Comparison of ENCODE assay signal across 8 cellular contexts in genomic region chr7:83459101-83459929, GRCh38.
DNase-seq lines count a peak whose midpoint lies in the region; FAIRE-seq and TF ChIP-seq lines count a peak whose summit lies in the region.
"Not testable (repeated sequence)": the region's sequence is repeated elsewhere in the genome, so short reads cannot be mapped to it uniquely, and the experiment has no call there.

No MANE protein-coding gene starts in this region.

- H3K27me3 ChIP-seq in HAP-1 (ENCODE audit: low read depth); HUES64 (ENCODE audit: insufficient read depth, low read length); astrocyte (ENCODE audit: insufficient read depth, low read length); iPS DF 6.9 (ENCODE audit: control insufficient read depth, insufficient read depth, low read length); iPS-18a (ENCODE audit: control insufficient read depth, insufficient read depth, low read length); mesendoderm (ENCODE audit: insufficient read depth, low read length, poor library complexity); osteoblast (ENCODE audit: insufficient read depth, low read length): not testable (repeated sequence)

- H3K9ac ChIP-seq in HUES64 (ENCODE audit: low read depth, low read length) (peak overlapping the region; percentile 35), iPS-18a (ENCODE audit: low read length) (peak overlapping the region; percentile 87)
- not testable (repeated sequence) for H3K9ac ChIP-seq in astrocyte (ENCODE audit: low read length); mesendoderm (ENCODE audit: low read length)

- DNase-seq in HAP-1 (ENCODE audit: low spot score in 2 of 2): peak in 1 of 2 experiments; percentile 96
- DNase-seq in astrocyte (ENCODE audit: low read depth); endothelial cell (ENCODE audit: low spot score); iPS DF 6.9 (ENCODE audit: low read depth, low spot score): not testable (repeated sequence)
- peak; percentile 21 for DNase-seq in mesendoderm
- peak; percentile 46 for DNase-seq in osteoblast (ENCODE audit: insufficient read length, low spot score, missing footprints)

- H3K4me2 ChIP-seq in astrocyte (ENCODE audit: low read length); mesendoderm (ENCODE audit: low read length); osteoblast (ENCODE audit: insufficient read depth, low read length): not testable (repeated sequence)

- not testable (repeated sequence) for FAIRE-seq in astrocyte (lab: Jason Lieb, UNC)

- H3K4me1 ChIP-seq in HAP-1: peaks cover 43% of the 10 kb centered on the region
- H3K4me1 ChIP-seq in HUES64 (ENCODE audit: insufficient read depth, low read length): peaks cover 43% of the 10 kb centered on the region
- not testable (repeated sequence) for H3K4me1 ChIP-seq in astrocyte (ENCODE audit: insufficient read depth, low read length); iPS DF 6.9 (ENCODE audit: control insufficient read depth, insufficient read depth, low read length); mesendoderm (ENCODE audit: control insufficient read depth, low read depth, low read length); osteoblast (ENCODE audit: insufficient read depth, low read length)
- peaks cover 26% of the 10 kb centered on the region for H3K4me1 ChIP-seq in iPS-18a (ENCODE audit: control insufficient read depth, low read depth, low read length)

- H3K4me3 Mint-ChIP-seq in astrocyte (ENCODE audit: unreplicated experiment): peak overlapping the region; percentile 73
- peak overlapping the region; percentile 88 for H3K4me3 Mint-ChIP-seq in endothelial cell (ENCODE audit: unreplicated experiment)

- not testable (repeated sequence) for H4K20me1 ChIP-seq in astrocyte (ENCODE audit: insufficient read depth, low read length); osteoblast (ENCODE audit: insufficient read depth, low read length)

- H3K4me3 ChIP-seq in HAP-1: peak overlapping the region; percentile 52
- peak overlapping the region; percentile 87 for H3K4me3 ChIP-seq in HUES64 (ENCODE audit: low read length)
- not testable (repeated sequence) for H3K4me3 ChIP-seq in astrocyte (ENCODE audit: insufficient read depth, low read depth, low read length); mesendoderm (ENCODE audit: low read length); osteoblast (ENCODE audit: insufficient read depth, low read length)
- peak overlapping the region; percentile 71; the same call in 1 of the 2 replicates for H3K4me3 ChIP-seq in iPS DF 6.9 (ENCODE audit: low read length)
- H3K4me3 ChIP-seq in iPS-18a (ENCODE audit: low read length): peak overlapping the region; percentile 78

- not testable (repeated sequence) for H3K4ac ChIP-seq in mesendoderm (ENCODE audit: low read depth, low read length)

- H3K36me3 Mint-ChIP-seq in astrocyte (ENCODE audit: low read depth, unreplicated experiment); endothelial cell (ENCODE audit: low read depth, unreplicated experiment): not testable (repeated sequence)

- H3K27ac ChIP-seq in HUES64 (ENCODE audit: low read depth, low read length) (peak overlapping the region; percentile 96), iPS-18a (ENCODE audit: low read length) (peak overlapping the region; percentile 89)
- not testable (repeated sequence) for H3K27ac ChIP-seq in astrocyte (ENCODE audit: low read depth, low read length); iPS DF 6.9 (ENCODE audit: low read length); mesendoderm (ENCODE audit: low read depth, low read length); osteoblast (ENCODE audit: low read depth, low read length)

- H3K23ac ChIP-seq in mesendoderm (ENCODE audit: low read length): not testable (repeated sequence)

- not testable (repeated sequence) for H2BK15ac ChIP-seq in mesendoderm (replicated peaks; ENCODE audit: low read depth)

- in situ Hi-C loops in HAP-1 (cut with MboI; ENCODE audit: low sequenced_read_pairs): not testable (repeated sequence)

- 0% methylated on average over 1 of the region's 6 CpGs for WGBS in HUES64
- no CpG with 5 or more reads among the region's 6 CpGs for WGBS in iPS DF 6.9 (ENCODE audit: insufficient coverage, insufficient read length)
- no CpG with 5 or more reads among the region's 6 CpGs for WGBS in mesendoderm (ENCODE audit: extremely low coverage, insufficient coverage, low lambda C conversion rate)

- not testable (repeated sequence) for H2AFZ ChIP-seq in astrocyte (ENCODE audit: low read depth, low read length); osteoblast (ENCODE audit: low read length)

- not testable (repeated sequence) for H3K9me3 ChIP-seq in HAP-1; HUES64 (ENCODE audit: insufficient read depth, low read depth, low read length); astrocyte (ENCODE audit: insufficient read depth, low read depth, low read length); iPS DF 6.9 (ENCODE audit: control insufficient read depth, insufficient read depth, low read length); iPS-18a (ENCODE audit: control insufficient read depth, low read depth, low read length); osteoblast (ENCODE audit: low read depth, low read length)

- H3K27ac Mint-ChIP-seq in astrocyte (ENCODE audit: unreplicated experiment): peak overlapping the region; percentile 85
- not testable (repeated sequence) for H3K27ac Mint-ChIP-seq in endothelial cell (ENCODE audit: unreplicated experiment)

- not testable (repeated sequence) for H4K8ac ChIP-seq in mesendoderm (ENCODE audit: low read depth, low read length)

- not testable (repeated sequence) for H3K79me1 ChIP-seq in mesendoderm (ENCODE audit: low read length)

- peaks cover 24% of the 10 kb centered on the region for H3K4me1 Mint-ChIP-seq in astrocyte (ENCODE audit: low read depth, unreplicated experiment)
- H3K4me1 Mint-ChIP-seq in endothelial cell (ENCODE audit: unreplicated experiment): peaks cover 23% of the 10 kb centered on the region

- not testable (repeated sequence) for H3K9me3 Mint-ChIP-seq in astrocyte (ENCODE audit: unreplicated experiment); endothelial cell (ENCODE audit: unreplicated experiment)

- H3K56ac ChIP-seq in mesendoderm (ENCODE audit: low read length): not testable (repeated sequence)

- not testable (repeated sequence) for H2AK5ac ChIP-seq in mesendoderm (ENCODE audit: low read length)

- not testable (repeated sequence) for H2BK5ac ChIP-seq in mesendoderm (ENCODE audit: low read length)

- H3K18ac ChIP-seq in mesendoderm (ENCODE audit: low read length): not testable (repeated sequence)

- not testable (repeated sequence) for H4K5ac ChIP-seq in mesendoderm (ENCODE audit: low read length)

- not testable (repeated sequence) for TF ChIP-seq CTCF in astrocyte (IDR thresholded peaks at IDR 0.05; ENCODE audit: insufficient read depth, low read depth, low read length); endothelial cell (IDR thresholded peaks at IDR 0.05; ENCODE audit: unreplicated experiment); osteoblast (IDR thresholded peaks at IDR 0.05; ENCODE audit: extremely low read depth, low read depth, low read length)

- H2BK120ac ChIP-seq in mesendoderm (ENCODE audit: low read depth, low read length): not testable (repeated sequence)

- H3K79me2 ChIP-seq in astrocyte (ENCODE audit: insufficient read depth, low read length); mesendoderm (ENCODE audit: control insufficient read depth, insufficient read depth, low read length); osteoblast (ENCODE audit: insufficient read depth, low read length): not testable (repeated sequence)

- H3K36me3 ChIP-seq in HAP-1 (replicated peaks); astrocyte (ENCODE audit: insufficient read depth, low read length); iPS DF 6.9 (ENCODE audit: control insufficient read depth, insufficient read depth, low read length); iPS-18a (ENCODE audit: control insufficient read depth, low read depth, low read length); mesendoderm (ENCODE audit: control insufficient read depth, insufficient read depth, low read length); osteoblast (ENCODE audit: insufficient read depth, low read length): not testable (repeated sequence)
- peaks cover 24% of the 10 kb centered on the region for H3K36me3 ChIP-seq in HUES64 (ENCODE audit: insufficient read depth, low read length)

- not testable (repeated sequence) for H3K27me3 Mint-ChIP-seq in astrocyte (ENCODE audit: low read depth, unreplicated experiment)
- peaks cover 10% of the 10 kb centered on the region for H3K27me3 Mint-ChIP-seq in endothelial cell (ENCODE audit: unreplicated experiment)
